Comparison of ENCODE assay signal across 19 cellular contexts in the genomic region with DNA sequence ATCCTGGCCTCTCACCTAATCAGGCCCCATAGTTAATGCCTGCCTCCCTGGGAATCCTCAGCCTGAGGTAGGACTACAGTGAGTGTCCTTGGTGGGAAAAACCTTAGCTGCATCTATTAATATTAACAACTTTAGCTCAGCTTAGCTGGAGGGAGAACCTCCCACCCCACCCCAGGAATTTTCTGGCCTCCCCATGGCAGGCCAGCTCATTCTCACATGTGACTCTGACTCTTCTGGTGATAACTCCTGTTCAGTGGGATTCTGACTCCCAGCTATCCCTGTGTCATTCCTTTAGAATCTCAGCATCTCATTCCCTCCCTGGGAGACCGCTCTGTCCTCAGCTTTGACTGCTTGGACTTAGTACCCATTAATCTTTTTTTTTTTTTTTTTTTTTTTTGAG. TPM values are rescaled to one million over a fixed set of nuclear protein-coding genes. Genes with fewer than 3 reads are reported as not detected.
DNase-seq lines count a peak whose midpoint lies in the region; ATAC-seq and TF ChIP-seq lines count a peak whose summit lies in the region.
"Had no signal": no experiment of that assay in that cellular context is flagged by ENCODE, and none has a peak within 500 bp of the region (broad histone marks: within the 10 kb centered on the region; RNA-seq: fewer than 3 reads in every experiment).

No MANE protein-coding gene starts in this region.

- POLR2A ChIA-PET in IMR-90 (lab: Charles Lee; ENCODE audit: unreplicated experiment) = no interaction called here

- dilution Hi-C loops in IMR-90 (cut with HindIII; ENCODE audit: low sequenced_read_pairs, unreplicated experiment) = no loop called here

- no peak overlapping the region for H3K27ac ChIP-seq in IMR-90 (ENCODE audit: insufficient read depth, low read length)
- H3K27ac ChIP-seq: right atrium auricular region had no signal

- H2BK20ac ChIP-seq in IMR-90 (ENCODE audit: low read depth, low read length) = no peak overlapping the region

- no peaks in the 10 kb centered on the region for H4K20me1 ChIP-seq in IMR-90 (ENCODE audit: insufficient read depth, low read length)

- H3K9ac ChIP-seq in IMR-90 (ENCODE audit: low read depth, low read length) = no peak overlapping the region

- no peak for TF ChIP-seq CTCF in AG10803 (conservative IDR thresholded peaks at IDR 0.05; ENCODE audit: low read length)
- TF ChIP-seq CTCF in IMR-90 (conservative IDR thresholded peaks at IDR 0.05; ENCODE audit: low read depth, low read length) = no peak
- no peak for TF ChIP-seq CTCF in cardiac fibroblast (IDR thresholded peaks at IDR 0.05; ENCODE audit: low read depth, low read length)

- BruUV-seq in IMR-90 (replicated peaks; lab: Mats Ljungman, UMichigan) = no TSS peak

- peak; percentile 92 for ATAC-seq in IMR-90 (ENCODE audit: low read depth)

- no peak overlapping the region for H3K56ac ChIP-seq in IMR-90 (ENCODE audit: extremely low read depth, insufficient read depth, low read length)

- no peak overlapping the region for H2AK9ac ChIP-seq in IMR-90 (replicated peaks; ENCODE audit: low read depth, low read length, poor library complexity)

- no peaks in the 10 kb centered on the region for H3K4me1 ChIP-seq in IMR-90 (ENCODE audit: control insufficient read depth, insufficient read depth, low read length)
- H3K4me1 ChIP-seq: right atrium auricular region had no signal

- no peak overlapping the region for H4K8ac ChIP-seq in IMR-90 (ENCODE audit: low read depth in 2 of 2, low read length in 2 of 2)

- in situ Hi-C loops in IMR-90 (cut with MboI; ENCODE audit: low sequenced_read_pairs) = no loop called here

- no peak for TF ChIP-seq RAD21 in IMR-90 (IDR thresholded peaks at IDR 0.05; ENCODE audit: low read length)

- no peak overlapping the region for H2AFZ ChIP-seq in IMR-90 (replicated peaks; ENCODE audit: low read length, poor library complexity)

- H3K9me1 ChIP-seq in IMR-90 (ENCODE audit: insufficient read depth, low read length) = no peaks in the 10 kb centered on the region

- no peak overlapping the region for H3K4ac ChIP-seq in IMR-90 (ENCODE audit: low read depth, low read length)

- H2BK120ac ChIP-seq in IMR-90 (ENCODE audit: low read depth, low read length) = no peak overlapping the region

- peak; percentile 54 for DNase-seq in AG10803 (ENCODE audit: low read depth)
- DNase-seq in IMR-90 = peak; percentile 81
- peak; percentile 52 to 62 for DNase-seq in cardiac fibroblast (ENCODE audit: low read depth in 2 of 2)
- DNase-seq in left kidney (ENCODE audit: low read depth, low spot score) = peak; percentile 24
- DNase-seq in HPDE6-E6E7 (ENCODE audit: extremely low spot score) = no peak
- DNase-seq in hippocampal formation (lab: John Stamatoyannopoulos, UW) = no peak
- no peak for DNase-seq in retina
- DNase-seq in NCI-H1930 (lab: John Stamatoyannopoulos, UW) = no peak
- DNase-seq: activated gamma-delta T cell treated with Interleukin-2 at 50 U/mL for 16 hours; C1 segment of cervical spinal cord; DND-41; immature natural killer cell; NCI-H1694 treated with DMSO at 0.1 percent for 48 hours; NCI-H82; stimulated activated naive CD4-positive, alpha-beta T cell treated with Interleukin-2 at 50 U/mL for 16 hours had no signal

- H2BK15ac ChIP-seq in IMR-90 (ENCODE audit: low read depth, low read length) = no peak overlapping the region

- peaks cover 13% of the 10 kb centered on the region for H3K27me3 ChIP-seq in IMR-90 (ENCODE audit: control insufficient read depth, insufficient read depth, low read length)
- H3K27me3 ChIP-seq: right atrium auricular region had no signal

- H3K4me3 ChIP-seq in AG10803 (ENCODE audit: low read length) = no peak overlapping the region
- no peak overlapping the region for H3K4me3 ChIP-seq in IMR-90 (ENCODE audit: insufficient read depth, low read depth, low read length)
- H3K4me3 ChIP-seq in cardiac fibroblast (replicated peaks in 1 of 2; ENCODE audit: low read depth in 2 of 2, low read length in 2 of 2) = no peak overlapping the region
- H3K4me3 ChIP-seq: right atrium auricular region had no signal

- no peaks in the 10 kb centered on the region for H3K9me3 ChIP-seq in IMR-90 (ENCODE audit: control insufficient read depth, insufficient read depth, low read length)
- H3K9me3 ChIP-seq: right atrium auricular region had no signal

- no peak overlapping the region for H3K4me2 ChIP-seq in IMR-90 (ENCODE audit: low read depth, low read length)

- H3K79me1 ChIP-seq in IMR-90 (ENCODE audit: low read depth in 1 of 2, low read length in 2 of 2) = no peaks in the 10 kb centered on the region

- no peak overlapping the region for H4K5ac ChIP-seq in IMR-90 (ENCODE audit: low read depth, low read length)

- no peak overlapping the region for H3K14ac ChIP-seq in IMR-90 (replicated peaks; ENCODE audit: low read depth, low read length)

- no peak overlapping the region for H4K91ac ChIP-seq in IMR-90 (ENCODE audit: insufficient read depth, low read depth, low read length)

- H3K23ac ChIP-seq in IMR-90 (ENCODE audit: low read depth, low read length) = no peak overlapping the region

- WGBS in IMR-90 (ENCODE audit: extremely low coverage in 2 of 2, insufficient read length in 1 of 2), 2 experiments = no CpG with 5 or more reads among the region's 1 CpG

- no peak overlapping the region for H3K18ac ChIP-seq in IMR-90 (ENCODE audit: low read depth, low read length)

- CTCF ChIA-PET in IMR-90 (lab: Yijun Ruan, JAX) = no interaction called here

- intact Hi-C loops in IMR-90 (cut with micrococcal nuclease) = no loop called here

- no peaks in the 10 kb centered on the region for H3K36me3 ChIP-seq in IMR-90 (ENCODE audit: control insufficient read depth, insufficient read depth, low read length)
- H3K36me3 ChIP-seq: right atrium auricular region had no signal

- no peak overlapping the region for H2BK5ac ChIP-seq in IMR-90 (ENCODE audit: low read depth, low read length, poor library complexity, severe bottlenecking)

- no peak overlapping the region for H2AK5ac ChIP-seq in IMR-90 (ENCODE audit: low read depth, low read length)

- TF ChIP-seq POLR2A in IMR-90 (IDR thresholded peaks at IDR 0.05; ENCODE audit: low read depth, low read length) = no peak

TF ChIP-seq in IMR-90, 13 proteins besides CTCF, POLR2A, EP300 and RAD21:
- TF ChIP-seq RCOR1 (IDR thresholded peaks at IDR 0.05; ENCODE audit: insufficient replicate concordance, low read length) (no peak), MAFK (IDR thresholded peaks at IDR 0.05; ENCODE audit: low read depth, low read length) (no peak), BHLHE40 (IDR thresholded peaks at IDR 0.05; ENCODE audit: low read depth, low read length) (0 out of 2 replicates have a peak, but pooled peaks have one; percentile 52), MXI1 (IDR thresholded peaks at IDR 0.05; ENCODE audit: borderline replicate concordance, low read depth, low read length) (no peak), FOS (IDR thresholded peaks at IDR 0.05; ENCODE audit: low read depth, low read length) (no peak), MAZ (IDR thresholded peaks at IDR 0.05; ENCODE audit: borderline replicate concordance, low read depth, low read length) (peak; percentile 100), NFE2L2 (IDR thresholded peaks at IDR 0.05; ENCODE audit: low read depth, low read length) (no peak), RFX5 (IDR thresholded peaks at IDR 0.05; ENCODE audit: low read depth, low read length) (no peak)
- TF ChIP-seq, protein P1, sequence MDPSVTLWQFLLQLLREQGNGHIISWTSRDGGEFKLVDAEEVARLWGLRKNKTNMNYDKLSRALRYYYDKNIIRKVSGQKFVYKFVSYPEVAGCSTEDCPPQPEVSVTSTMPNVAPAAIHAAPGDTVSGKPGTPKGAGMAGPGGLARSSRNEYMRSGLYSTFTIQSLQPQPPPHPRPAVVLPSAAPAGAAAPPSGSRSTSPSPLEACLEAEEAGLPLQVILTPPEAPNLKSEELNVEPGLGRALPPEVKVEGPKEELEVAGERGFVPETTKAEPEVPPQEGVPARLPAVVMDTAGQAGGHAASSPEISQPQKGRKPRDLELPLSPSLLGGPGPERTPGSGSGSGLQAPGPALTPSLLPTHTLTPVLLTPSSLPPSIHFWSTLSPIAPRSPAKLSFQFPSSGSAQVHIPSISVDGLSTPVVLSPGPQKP (IDR thresholded peaks at IDR 0.05; ENCODE audit: borderline replicate concordance, low read depth, low read length) = no peak
- TF ChIP-seq, protein P2, sequence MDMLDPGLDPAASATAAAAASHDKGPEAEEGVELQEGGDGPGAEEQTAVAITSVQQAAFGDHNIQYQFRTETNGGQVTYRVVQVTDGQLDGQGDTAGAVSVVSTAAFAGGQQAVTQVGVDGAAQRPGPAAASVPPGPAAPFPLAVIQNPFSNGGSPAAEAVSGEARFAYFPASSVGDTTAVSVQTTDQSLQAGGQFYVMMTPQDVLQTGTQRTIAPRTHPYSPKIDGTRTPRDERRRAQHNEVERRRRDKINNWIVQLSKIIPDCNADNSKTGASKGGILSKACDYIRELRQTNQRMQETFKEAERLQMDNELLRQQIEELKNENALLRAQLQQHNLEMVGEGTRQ (IDR thresholded peaks at IDR 0.05; ENCODE audit: low read depth, low read length) = peak; percentile 52; the same call in 1 of the 2 replicates

RNA-seq across cellular contexts. Expression of a gene that starts 14.5 kb away (rescaled TPM):
- not detected in 2 replicates for total RNA-seq in IMR-90 (2012; rRNA removed)
- polyA plus RNA-seq in IMR-90 (2012; rRNA removed) = not detected in 2 replicates
- 0.23 TPM in 1 of 2 replicates, not detected in the other for polyA plus RNA-seq in IMR-90 (2012; cell fraction: cytosol; rRNA removed)
- 0.11 TPM in 1 of 2 replicates, not detected in the other for polyA plus RNA-seq in IMR-90 (2012; cell fraction: nucleus; rRNA removed; ENCODE audit: low replicate concordance)
- total RNA-seq: activated CD8-positive, alpha-beta memory T cell treated with anti-CD3 and anti-CD28 coated beads for 36 hours; SK-MEL-5 had no signal
- polyA plus RNA-seq: fibroblast of lung, immature natural killer cell had no signal

RNA-seq across cellular contexts. Expression of a gene that starts 17.6 kb away (rescaled TPM):
- total RNA-seq in IMR-90 (2012; rRNA removed) = not detected in 2 replicates
- not detected in 2 replicates for polyA plus RNA-seq in IMR-90 (2012; rRNA removed)
- not detected in 2 replicates for polyA plus RNA-seq in IMR-90 (2012; cell fraction: cytosol; rRNA removed)
- polyA plus RNA-seq in IMR-90 (2012; cell fraction: nucleus; rRNA removed; ENCODE audit: low replicate concordance) = not detected in 2 replicates
- total RNA-seq: activated CD8-positive, alpha-beta memory T cell treated with anti-CD3 and anti-CD28 coated beads for 36 hours; fibroblast of lung; right atrium auricular region; SK-MEL-5 had no signal
- polyA plus RNA-seq: fibroblast of lung, immature natural killer cell had no signal

RNA-seq across cellular contexts. Expression of a gene that starts 43.9 kb away (rescaled TPM):
- under 0.01 and 0.36 TPM in 2 replicates for total RNA-seq in IMR-90 (2012; rRNA removed)
- 0.79 and 1.2 TPM in 2 replicates for polyA plus RNA-seq in IMR-90 (2012; rRNA removed)
- polyA plus RNA-seq in IMR-90 (2012; cell fraction: cytosol; rRNA removed) = 0.41 and 0.69 TPM in 2 replicates
- polyA plus RNA-seq in IMR-90 (2012; cell fraction: nucleus; rRNA removed; ENCODE audit: low replicate concordance) = 4.5 and 11.7 TPM in 2 replicates

Comparison
In these comparisons a context has a peak if more than half of its experiments do, and no peak if none do; other contexts are left out.
1. DNase-seq: peak in AG10803 (single experiment), IMR-90 (single experiment), cardiac fibroblast (2 of 2) and left kidney (single experiment); none in HPDE6-E6E7 (single experiment), hippocampal formation (0 of 2), retina (single experiment) and NCI-H1930 (0 of 2).